ENCODE assay signal across 9 cellular contexts in genomic region chr5:172173771-172174170, GRCh38. TPM values are rescaled to one million over a fixed set of nuclear protein-coding genes. Genes with fewer than 3 reads are reported as not detected.
A peak's percentile ranks its signal among the peaks of the same experiment; 100 is the strongest.
DNase-seq lines count a peak whose midpoint lies in the region; ATAC-seq and TF ChIP-seq lines count a peak whose summit lies in the region.
"Had no signal": no experiment of that assay in that cellular context is flagged by ENCODE, and none has a peak within 500 bp of the region (broad histone marks: within the 10 kb centered on the region; RNA-seq: fewer than 3 reads in every experiment).

No MANE protein-coding gene starts in this region.

- ATAC-seq in GM21786 (IDR thresholded peaks at IDR 0.05; ENCODE audit: unreplicated experiment) = no peak

- peaks cover 6% of the 10 kb centered on the region for H3K36me3 Mint-ChIP-seq in chondrocyte (ENCODE audit: low read depth)

- DNase-seq in EL (peak; percentile 90), T-helper 2 cell (peak in 4 of 5 experiments; percentile 56 to 90 (median 71)), astrocyte of the hippocampus (ENCODE audit: low read depth, low spot score) (peak; percentile 88), retina (no peak), D341Med (ENCODE audit: low spot score) (no peak), chondrocyte (ENCODE audit: low spot score) (no peak)

- H3K4me3 ChIP-seq in skin epidermis = peak overlapping the region in 2 of 7 experiments; percentile 29 to 34

- no peak overlapping the region for H3K27ac Mint-ChIP-seq in chondrocyte (ENCODE audit: unreplicated experiment)

- no peaks in the 10 kb centered on the region for H3K9me3 Mint-ChIP-seq in chondrocyte (ENCODE audit: low read depth)

- peak overlapping the region in 12 of 21 experiments; percentile 13 to 93 (median 78) for H3K27ac ChIP-seq in skin epidermis

- no peak overlapping the region for H3K4me3 Mint-ChIP-seq in chondrocyte (ENCODE audit: unreplicated experiment)

- TF ChIP-seq CTCF in chondrocyte (IDR thresholded peaks at IDR 0.05) = no peak

- H3K27me3 Mint-ChIP-seq in chondrocyte (ENCODE audit: low read depth) = no peaks in the 10 kb centered on the region

- H3K4me1 Mint-ChIP-seq in chondrocyte (ENCODE audit: low read depth) = peaks cover 45% of the 10 kb centered on the region

RNA-seq across cellular contexts. Expression of gene STK10, which starts 14.3 kb away (rescaled TPM):
- 32.9 to 52.7 TPM (median 45.9 TPM) in 3 replicates for total RNA-seq in chondrocyte

RNA-seq across cellular contexts. Expression of gene EFCAB9, which starts 20.2 kb away (rescaled TPM):
- total RNA-seq in chondrocyte = not detected in 3 replicates
- total RNA-seq: urinary bladder had no signal

Comparison
In these comparisons a context has a peak if more than half of its experiments do, and no peak if none do; other contexts are left out.
1. DNase-seq: peak in EL (single experiment), T-helper 2 cell (4 of 5) and astrocyte of the hippocampus (single experiment); none in retina (single experiment), D341Med (single experiment) and chondrocyte (single experiment).